27 cellular contexts compared by ENCODE assay signal in the genomic region with DNA sequence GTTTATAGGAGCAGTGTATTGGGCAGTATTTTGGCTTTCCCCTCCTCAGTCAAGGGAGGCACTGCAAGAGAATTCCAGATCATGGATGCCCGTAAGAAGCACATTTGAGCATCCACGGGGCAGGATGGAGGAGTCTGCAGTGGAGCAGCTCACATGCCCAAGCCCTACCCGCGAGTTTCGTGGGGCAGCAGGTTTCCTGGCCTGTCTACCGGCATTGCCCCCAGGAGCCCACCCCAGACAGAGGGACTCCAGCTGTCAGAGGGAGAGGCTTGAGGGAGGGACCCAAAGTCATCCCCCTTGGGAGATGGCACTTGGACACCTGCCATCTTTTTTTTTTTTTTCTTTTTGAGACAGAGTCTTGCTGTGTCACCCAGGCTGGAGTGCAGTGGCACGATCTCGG. TPM values are rescaled to one million over a fixed set of nuclear protein-coding genes. Genes with fewer than 3 reads are reported as not detected.
DNase-seq lines count a peak whose midpoint lies in the region; ATAC-seq and TF ChIP-seq lines count a peak whose summit lies in the region.
"Had no signal": no experiment of that assay in that cellular context is flagged by ENCODE, and none has a peak within 500 bp of the region (broad histone marks: within the 10 kb centered on the region; RNA-seq: fewer than 3 reads in every experiment).

No MANE protein-coding gene starts in this region.

- intact Hi-C loops in natural killer cell (cut with micrococcal nuclease) = no loop called here
- intact Hi-C loops in uterus (cut with DNase I; ENCODE audit: low total_unique reads) = no loop called here

- no peak overlapping the region for H3K4me3 Mint-ChIP-seq in natural killer cell treated with Interleukin-12 subunit alpha and Interleukin-12 subunit beta and Interleukin-15 and Interleukin-18, amount 100 ng/mL, for 72 hours
- H3K4me3 Mint-ChIP-seq in natural killer cell = no peak overlapping the region
- H3K4me3 Mint-ChIP-seq: B cell; CD4-positive, CD25-positive, alpha-beta regulatory T cell; GM23338; H9; HFFc6 had no signal

- TF ChIP-seq CTCF in natural killer cell (IDR thresholded peaks at IDR 0.05) (no peak), HEK293 (tag by site-specific recombination; IDR thresholded peaks at IDR 0.05) (no peak), uterus (IDR thresholded peaks at IDR 0.05) (no peak)

- H3K9me3 ChIP-seq in HEK293 (ENCODE audit: control insufficient read depth, insufficient read depth, low read depth, low read length) (no peaks in the 10 kb centered on the region), uterus (no peaks in the 10 kb centered on the region)
- H3K9me3 ChIP-seq: SJSA1 had no signal

- H3K4me3 ChIP-seq in HEK293 (ENCODE audit: low read depth, low read length) (no peak overlapping the region), uterus (no peak overlapping the region)
- H3K4me3 ChIP-seq: GM12878, GM23338, PC-9, SJSA1 had no signal

- no peak for TF ChIP-seq POLR2A in uterus (IDR thresholded peaks at IDR 0.05)

- POLR2A ChIA-PET in HEK293 (lab: Yijun Ruan, JAX) = no interaction called here

- CTCF ChIA-PET in HEK293 (lab: Yijun Ruan, JAX) = no interaction called here

- H3K36me3 ChIP-seq in HEK293 (ENCODE audit: control insufficient read depth in 2 of 2, insufficient read depth in 1 of 2, low read length in 2 of 2) = no peaks in the 10 kb centered on the region
- H3K36me3 ChIP-seq in uterus = no peaks in the 10 kb centered on the region
- H3K36me3 ChIP-seq: SJSA1 had no signal

- no peak overlapping the region for H3K27ac ChIP-seq in HEK293 (ENCODE audit: extremely low read depth, low read depth, low read length)
- no peak overlapping the region for H3K27ac ChIP-seq in uterus
- H3K27ac ChIP-seq: PC-9, SJSA1 had no signal

- no peaks in the 10 kb centered on the region for H3K27me3 ChIP-seq in uterus
- H3K27me3 ChIP-seq: SJSA1 had no signal

- H3K27ac Mint-ChIP-seq in natural killer cell treated with Interleukin-12 subunit alpha and Interleukin-12 subunit beta and Interleukin-15 and Interleukin-18, amount 100 ng/mL, for 72 hours = no peak overlapping the region
- H3K27ac Mint-ChIP-seq in natural killer cell = no peak overlapping the region
- H3K27ac Mint-ChIP-seq: B cell, GM23338, H9, HFFc6 had no signal

- peaks cover 11 to 22% of the 10 kb centered on the region in 2 donors for H3K27me3 Mint-ChIP-seq in natural killer cell treated with Interleukin-12 subunit alpha and Interleukin-12 subunit beta and Interleukin-15 and Interleukin-18, amount 100 ng/mL, for 72 hours
- H3K27me3 Mint-ChIP-seq in natural killer cell (ENCODE audit: low read depth in 2 of 2) = peaks cover 0 to 3% of the 10 kb centered on the region in 2 donors
- H3K27me3 Mint-ChIP-seq: CD4-positive, CD25-positive, alpha-beta regulatory T cell had no signal

- no peaks in the 10 kb centered on the region for H3K9me3 Mint-ChIP-seq in natural killer cell treated with Interleukin-12 subunit alpha and Interleukin-12 subunit beta and Interleukin-15 and Interleukin-18, amount 100 ng/mL, for 72 hours
- H3K9me3 Mint-ChIP-seq in natural killer cell = no peaks in the 10 kb centered on the region
- H3K9me3 Mint-ChIP-seq: CD4-positive, CD25-positive, alpha-beta regulatory T cell had no signal

- DNase-seq in natural killer cell treated with Interleukin-12 subunit alpha and Interleukin-12 subunit beta and Interleukin-15 and Interleukin-18, amount 100 ng/mL, for 72 hours (ENCODE audit: low spot score) = peak; percentile 1
- DNase-seq in natural killer cell (no peak), NCI-H2171 treated with DMSO at 0.1 percent for 48 hours (lab: John Stamatoyannopoulos, UW) (peak; percentile 77), NCI-H446 treated with DMSO at 0.1 percent for 48 hours (lab: John Stamatoyannopoulos, UW) (no peak), uterus (no peak), pons (ENCODE audit: low spot score) (no peak)
- DNase-seq: CD4-positive, CD25-positive, alpha-beta regulatory T cell; EL; GDM1; H9; HFFc6; KG1; MM.1S; NCI-H1048; NCI-H1417 treated with DMSO at 0.1 percent for 48 hours; NCI-H1930; NCI-H2227 treated with DMSO at 0.1 percent for 48 hours; NCI-H510A; NCI-H774; PC-9; T-helper 2 cell had no signal

- H3K36me3 Mint-ChIP-seq in natural killer cell treated with Interleukin-12 subunit alpha and Interleukin-12 subunit beta and Interleukin-15 and Interleukin-18, amount 100 ng/mL, for 72 hours = no peaks in the 10 kb centered on the region
- H3K36me3 Mint-ChIP-seq in natural killer cell = no peaks in the 10 kb centered on the region

- ATAC-seq in natural killer cell treated with Interleukin-12 subunit alpha and Interleukin-12 subunit beta and Interleukin-15 and Interleukin-18, amount 100 ng/mL, for 72 hours = no peak
- ATAC-seq in natural killer cell = no peak
- ATAC-seq: GM12878, GM23338, Right ventricle myocardium inferior had no signal

- H3K4me1 Mint-ChIP-seq in natural killer cell treated with Interleukin-12 subunit alpha and Interleukin-12 subunit beta and Interleukin-15 and Interleukin-18, amount 100 ng/mL, for 72 hours (ENCODE audit: low read depth in 2 of 2) = peaks cover under 1 to 3% of the 10 kb centered on the region in 2 donors
- H3K4me1 Mint-ChIP-seq in natural killer cell = peaks cover 0 to 3% of the 10 kb centered on the region in 2 donors
- H3K4me1 Mint-ChIP-seq: B cell; CD4-positive, CD25-positive, alpha-beta regulatory T cell had no signal

- H3K4me1 ChIP-seq in HEK293 (ENCODE audit: control insufficient read depth, insufficient read depth, low read length) = no peaks in the 10 kb centered on the region
- no peaks in the 10 kb centered on the region for H3K4me1 ChIP-seq in uterus
- H3K4me1 ChIP-seq: SJSA1 had no signal

TF ChIP-seq in HEK293, 187 proteins besides CTCF, POLR2A, EP300 and RAD21:
- TF ChIP-seq, protein P1, sequence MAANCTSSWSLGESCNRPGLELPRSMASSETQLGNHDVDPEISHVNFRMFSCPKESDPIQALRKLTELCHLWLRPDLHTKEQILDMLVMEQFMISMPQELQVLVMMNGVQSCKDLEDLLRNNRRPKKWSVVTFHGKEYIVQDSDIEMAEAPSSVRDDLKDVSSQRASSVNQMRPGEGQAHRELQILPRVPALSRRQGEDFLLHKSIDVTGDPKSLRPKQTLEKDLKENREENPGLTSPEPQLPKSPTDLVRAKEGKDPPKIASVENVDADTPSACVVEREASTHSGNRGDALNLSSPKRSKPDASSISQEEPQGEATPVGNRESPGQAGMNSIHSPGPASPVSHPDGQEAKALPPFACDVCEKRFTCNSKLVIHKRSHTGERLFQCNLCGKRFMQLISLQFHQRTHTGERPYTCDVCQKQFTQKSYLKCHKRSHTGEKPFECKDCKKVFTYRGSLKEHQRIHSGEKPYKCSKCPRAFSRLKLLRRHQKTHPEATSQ (tag by site-specific recombination; IDR thresholded peaks at IDR 0.05) = no peak
- TF ChIP-seq MZF1 (tag by site-specific recombination; IDR thresholded peaks at IDR 0.05; ENCODE audit: borderline replicate concordance) = no peak
- TF ChIP-seq, protein P2, sequence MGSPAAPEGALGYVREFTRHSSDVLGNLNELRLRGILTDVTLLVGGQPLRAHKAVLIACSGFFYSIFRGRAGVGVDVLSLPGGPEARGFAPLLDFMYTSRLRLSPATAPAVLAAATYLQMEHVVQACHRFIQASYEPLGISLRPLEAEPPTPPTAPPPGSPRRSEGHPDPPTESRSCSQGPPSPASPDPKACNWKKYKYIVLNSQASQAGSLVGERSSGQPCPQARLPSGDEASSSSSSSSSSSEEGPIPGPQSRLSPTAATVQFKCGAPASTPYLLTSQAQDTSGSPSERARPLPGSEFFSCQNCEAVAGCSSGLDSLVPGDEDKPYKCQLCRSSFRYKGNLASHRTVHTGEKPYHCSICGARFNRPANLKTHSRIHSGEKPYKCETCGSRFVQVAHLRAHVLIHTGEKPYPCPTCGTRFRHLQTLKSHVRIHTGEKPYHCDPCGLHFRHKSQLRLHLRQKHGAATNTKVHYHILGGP (tag by site-specific recombination; IDR thresholded peaks at IDR 0.05) = no peak
- 0 out of 2 replicates have a peak, but pooled peaks have one; percentile 12 for TF ChIP-seq ZIC2 (tag by site-specific recombination; IDR thresholded peaks at IDR 0.05)
- no peak for TF ChIP-seq ZBTB7A (tag by site-specific recombination; IDR thresholded peaks at IDR 0.05; ENCODE audit: low read depth)
- TF ChIP-seq RBAK (tag by site-specific recombination; IDR thresholded peaks at IDR 0.05) = no peak
- TF ChIP-seq ZNF18 (tag by site-specific recombination; IDR thresholded peaks at IDR 0.05) = no peak

RNA-seq across cellular contexts. Expression of gene TMEM177, which starts 31.3 kb away (rescaled TPM):
- total RNA-seq in natural killer cell treated with Interleukin-12 subunit alpha and Interleukin-12 subunit beta and Interleukin-15 and Interleukin-18, amount 100 ng/mL, for 72 hours = 10 to 100 TPM in 1 of 2 donors, 1 to 10 TPM in 1; 8.9 to 14.7 TPM
- total RNA-seq in natural killer cell (1 to 10 TPM; 1.2 to 2.8 (median 2.6) TPM), uterus (10 to 100 TPM in 3 of 4 donors, not detected in 1; 15.1 to 31.0 (median 16.0) TPM)

RNA-seq across cellular contexts. Expression of gene PTPN4, which starts 49.4 kb away (rescaled TPM):
- total RNA-seq in natural killer cell treated with Interleukin-12 subunit alpha and Interleukin-12 subunit beta and Interleukin-15 and Interleukin-18, amount 100 ng/mL, for 72 hours = 10 to 100 TPM; 56.5 to 80.8 TPM
- total RNA-seq in natural killer cell (100 to 1,000 TPM; 265 to 347 (median 283) TPM), uterus (10 to 100 TPM; 35.6 to 61.5 (median 51.6) TPM)

Comparison
In these comparisons a context has a peak if more than half of its experiments do, and no peak if none do; other contexts are left out.
1. DNase-seq: peak in natural killer cell treated with Interleukin-12 subunit alpha and Interleukin-12 subunit beta and Interleukin-15 and Interleukin-18, amount 100 ng/mL, for 72 hours (single experiment) and NCI-H2171 treated with DMSO at 0.1 percent for 48 hours (single experiment); none in natural killer cell (single experiment), NCI-H446 treated with DMSO at 0.1 percent for 48 hours (single experiment), uterus (0 of 2) and pons (single experiment).